In the genomic region with DNA sequence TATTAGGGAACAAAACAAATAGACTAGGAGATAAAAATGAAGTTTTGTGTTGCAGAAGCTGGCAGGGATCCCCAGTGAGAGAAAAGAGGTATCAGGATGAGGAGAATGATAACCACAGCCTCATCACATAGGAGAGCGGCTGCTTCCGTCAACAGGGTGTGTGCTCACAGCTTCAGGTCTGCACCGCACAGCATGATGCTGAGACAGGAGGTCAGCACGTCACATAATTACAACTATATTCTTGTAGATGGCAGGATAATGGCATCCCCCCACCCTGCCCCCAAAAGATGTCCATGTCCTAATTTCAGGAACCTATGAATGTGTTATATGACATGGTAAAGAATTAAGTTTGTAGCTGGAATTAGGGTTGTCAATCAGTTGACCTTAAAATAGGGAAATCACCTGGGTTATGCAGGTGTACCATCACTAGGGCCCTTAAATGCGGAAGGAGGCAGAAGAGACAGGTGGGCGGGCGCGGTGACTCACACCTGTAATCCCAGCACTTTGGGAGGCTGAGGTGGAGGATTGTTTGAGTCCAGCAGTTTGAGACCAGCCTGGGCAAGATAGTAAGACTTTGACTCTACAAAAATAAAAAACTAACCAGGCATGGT, we compare ENCODE assay signal across 10 cellular contexts.
A peak's percentile ranks its signal among the peaks of the same experiment; 100 is the strongest.
DNase-seq lines count a peak whose midpoint lies in the region; ATAC-seq and TF ChIP-seq lines count a peak whose summit lies in the region.
"Had no signal": no experiment of that assay in that cellular context is flagged by ENCODE, and none has a peak within 500 bp of the region (broad histone marks: within the 10 kb centered on the region; RNA-seq: fewer than 3 reads in every experiment).

No MANE protein-coding gene starts in this region.

- intact Hi-C loops in mucosa of descending colon (cut with DNase I, micrococcal nuclease), result no loop called here

- CTCF ChIA-PET in RWPE1 (lab: Yijun Ruan, JAX), result no interaction called here

- POLR2A ChIA-PET in RWPE1 (lab: Yijun Ruan, JAX; ENCODE audit: low non-redundant PET), result no interaction called here

- H3K27ac ChIP-seq in RWPE1 (peak overlapping the region; percentile 66), suprapubic skin (no peak overlapping the region)

- TF ChIP-seq CTCF in RWPE1 (conservative IDR thresholded peaks at IDR 0.05; ENCODE audit: low read depth) (no peak), mucosa of descending colon (IDR thresholded peaks at IDR 0.05) (no peak), suprapubic skin (IDR thresholded peaks at IDR 0.05) (no peak)

- no peak for TF ChIP-seq POLR2A in suprapubic skin (IDR thresholded peaks at IDR 0.05)

- no peaks in the 10 kb centered on the region for H3K9me3 ChIP-seq in mucosa of descending colon
- H3K9me3 ChIP-seq in suprapubic skin, result no peaks in the 10 kb centered on the region

- DNase-seq in A172 (ENCODE audit: low spot score) (peak; percentile 64), RWPE1 (ENCODE audit: low spot score) (no peak), mucosa of descending colon (peak in 2 of 3 donors; percentile 41 to 76), NCI-H526 treated with DMSO at 0.1 percent for 48 hours (lab: John Stamatoyannopoulos, UW) (no peak), NOMO-1 treated with dmso at 0.1 percent for 144 hours (lab: John Stamatoyannopoulos, UW; ENCODE audit: unreplicated experiment) (no peak), suprapubic skin (ENCODE audit: low spot score in 2 of 2) (no peak)
- DNase-seq in activated T-helper 9 cell treated with anti-CD3 and anti-CD28 coated beads, Interleukin-2, amount 50 U/mL, for 16 hours (ENCODE audit: low read depth), result peak; percentile 39
- DNase-seq: Kasumi-1; NK-92 treated with Interleukin-12 subunit alpha and Interleukin-12 subunit beta, amount 100 ng/mL, for 24 hours had no signal

- TF ChIP-seq EP300 in suprapubic skin (IDR thresholded peaks at IDR 0.05), result no peak

- H3K36me3 ChIP-seq in mucosa of descending colon (ENCODE audit: low read depth), result no peaks in the 10 kb centered on the region
- no peaks in the 10 kb centered on the region for H3K36me3 ChIP-seq in suprapubic skin

- 84% methylated on average over 8 of the region's 8 CpGs for WGBS in suprapubic skin

- H3K4me1 ChIP-seq in mucosa of descending colon (ENCODE audit: low read depth) (peaks cover 17% of the 10 kb centered on the region), suprapubic skin (peaks cover 25% of the 10 kb centered on the region)

- no peak overlapping the region for H3K4me3 ChIP-seq in mucosa of descending colon
- no peak overlapping the region for H3K4me3 ChIP-seq in suprapubic skin

- no peaks in the 10 kb centered on the region for H3K27me3 ChIP-seq in suprapubic skin

- peak; percentile 39 for ATAC-seq in mucosa of descending colon
- ATAC-seq in HG02840 (IDR thresholded peaks at IDR 0.05; ENCODE audit: low FRiP score, unreplicated experiment), result no peak

Comparison
In these comparisons a context has a peak if more than half of its experiments do, and no peak if none do; other contexts are left out.
1. DNase-seq: peak in A172 (single experiment), activated T-helper 9 cell treated with anti-CD3 and anti-CD28 coated beads, Interleukin-2, amount 50 U/mL, for 16 hours (single experiment) and mucosa of descending colon (2 of 3); none in RWPE1 (single experiment), NCI-H526 treated with DMSO at 0.1 percent for 48 hours (single experiment), NOMO-1 treated with dmso at 0.1 percent for 144 hours (single experiment) and suprapubic skin (0 of 2).